ENCODE assay signal across 8 cellular contexts in the genomic region with DNA sequence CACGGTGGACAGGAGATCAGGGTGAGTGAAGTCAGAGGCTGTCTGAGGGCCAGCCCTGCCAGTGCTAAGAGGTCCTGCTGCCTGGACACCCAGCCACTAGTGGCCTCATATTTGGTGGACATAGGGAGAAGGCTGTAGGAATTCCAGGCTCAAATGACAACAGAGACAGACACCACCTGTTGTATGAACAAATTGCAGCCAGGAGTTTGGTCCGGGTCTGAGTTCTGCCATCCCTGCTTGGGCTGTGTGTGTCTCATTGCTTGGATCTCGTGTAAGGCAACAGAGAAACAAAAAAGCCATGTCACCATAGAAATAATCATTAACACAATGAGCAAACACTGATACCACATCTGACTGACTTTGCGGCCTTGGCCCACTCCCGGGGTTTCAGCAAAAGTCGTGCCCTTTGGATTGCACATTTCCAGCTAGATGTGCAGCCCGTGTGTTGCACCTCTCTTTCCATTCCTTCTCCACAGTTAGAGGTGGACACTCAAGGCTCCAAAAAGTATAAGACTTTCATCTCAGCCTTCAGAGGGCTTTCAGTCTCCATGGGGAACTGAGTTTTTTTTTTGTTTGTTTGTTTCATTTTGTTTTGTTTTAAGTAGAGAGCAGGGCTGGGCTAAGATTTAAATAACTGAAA.
DNase-seq lines count a peak whose midpoint lies in the region; ATAC-seq and TF ChIP-seq lines count a peak whose summit lies in the region.
"Not testable (repeated sequence)": the region's sequence is repeated elsewhere in the genome, so short reads cannot be mapped to it uniquely, and the experiment has no call there.

No MANE protein-coding gene starts in this region.

- H3K27me3 ChIP-seq in right lobe of liver, result not testable (repeated sequence)

- TF ChIP-seq POLR2A in right lobe of liver (IDR thresholded peaks at IDR 0.05), result peak; percentile 68

- peaks cover 0 to 22% (median 9%) of the 10 kb centered on the region in 4 donors for H3K4me1 ChIP-seq in right lobe of liver

- not testable (repeated sequence) for TF ChIP-seq CTCF in Calu3 (IDR thresholded peaks at IDR 0.05; ENCODE audit: unreplicated experiment); WTC11 (IDR thresholded peaks at IDR 0.05); right lobe of liver (IDR thresholded peaks at IDR 0.05); progenitor cell of endocrine pancreas (IDR thresholded peaks at IDR 0.05; ENCODE audit: unreplicated experiment); type B pancreatic cell (conservative IDR thresholded peaks at IDR 0.05)

- not testable (repeated sequence) for H3K36me3 Mint-ChIP-seq in Calu3 (ENCODE audit: insufficient read depth, unreplicated experiment); WTC11; progenitor cell of endocrine pancreas (ENCODE audit: insufficient read depth); type B pancreatic cell

- not testable (repeated sequence) for H3K9me3 Mint-ChIP-seq in Calu3 (ENCODE audit: low read depth, unreplicated experiment); WTC11; progenitor cell of endocrine pancreas (ENCODE audit: low read depth); type B pancreatic cell

- peaks cover 39% of the 10 kb centered on the region for H3K4me1 Mint-ChIP-seq in Calu3 (ENCODE audit: low read depth, unreplicated experiment)
- H3K4me1 Mint-ChIP-seq in WTC11; type B pancreatic cell (ENCODE audit: unreplicated experiment): not testable (repeated sequence)
- peaks cover 17% of the 10 kb centered on the region for H3K4me1 Mint-ChIP-seq in progenitor cell of endocrine pancreas (ENCODE audit: low read depth)

- DNase-seq in Calu3, result peak; percentile 55
- not testable (repeated sequence) for DNase-seq in WTC11 (ENCODE audit: low spot score); Right ventricle myocardium inferior (ENCODE audit: missing footprints); left ventricle myocardium superior; progenitor cell of endocrine pancreas (ENCODE audit: low spot score, unreplicated experiment); type B pancreatic cell (ENCODE audit: extremely low spot score, unreplicated experiment)
- DNase-seq in kidney tubule cell (ENCODE audit: low spot score), result peak; percentile 65
- DNase-seq in right lobe of liver, result peak; percentile 72 to 86 (median 84)

- POLR2A ChIA-PET in WTC11 (lab: Charles Lee), result not testable (repeated sequence)

- peak overlapping the region; percentile 39 for H3K4me3 Mint-ChIP-seq in Calu3 (ENCODE audit: low read depth, unreplicated experiment)
- H3K4me3 Mint-ChIP-seq in WTC11; progenitor cell of endocrine pancreas (ENCODE audit: low read depth); type B pancreatic cell: not testable (repeated sequence)

- intact Hi-C loops in Calu3 (cut with micrococcal nuclease; ENCODE audit: unreplicated experiment); Right ventricle myocardium inferior (cut with DNase I); left ventricle myocardium superior (cut with micrococcal nuclease); right lobe of liver (cut with DNase I): not testable (repeated sequence)

- H3K27ac Mint-ChIP-seq in Calu3 (ENCODE audit: unreplicated experiment) (peak overlapping the region; percentile 78), progenitor cell of endocrine pancreas (peak overlapping the region; percentile 93), type B pancreatic cell (peak overlapping the region; percentile 4)
- not testable (repeated sequence) for H3K27ac Mint-ChIP-seq in WTC11

- H3K9me3 ChIP-seq in right lobe of liver, result not testable (repeated sequence)

- not testable (repeated sequence) for H3K36me3 ChIP-seq in right lobe of liver

- H3K27ac ChIP-seq in right lobe of liver, result peak overlapping the region; percentile 87 to 96 (median 89)

- WGBS in right lobe of liver (ENCODE audit: insufficient coverage, low coverage, low lambda C conversion rate, missing lambda C conversion rate), result 36% methylated on average over 6 of the region's 7 CpGs

- peak overlapping the region in 1 of 3 donors; percentile 2 for H3K4me3 ChIP-seq in right lobe of liver

- CTCF ChIA-PET in Calu3 (lab: Charles Lee); WTC11 (lab: Charles Lee): not testable (repeated sequence)

- not testable (repeated sequence) for BruUV-seq in Calu3 (replicated peaks; lab: Mats Ljungman, UMichigan)

- H3K27me3 Mint-ChIP-seq in Calu3 (ENCODE audit: unreplicated experiment); progenitor cell of endocrine pancreas: not testable (repeated sequence)
- H3K27me3 Mint-ChIP-seq in WTC11 (ENCODE audit: low read depth) (peaks cover 17% of the 10 kb centered on the region), type B pancreatic cell (peaks cover 34% of the 10 kb centered on the region)

- not testable (repeated sequence) for ATAC-seq in WTC11
- ATAC-seq in Right ventricle myocardium inferior (peak; percentile 36), left ventricle myocardium superior (peak; percentile 65), right lobe of liver (peak; percentile 85 to 93 (median 89))

TF ChIP-seq in WTC11, 78 proteins besides CTCF, POLR2A, EP300 and RAD21:
- peak; percentile 88 for TF ChIP-seq GABPB1 (CRISPR knock-in tag; IDR thresholded peaks at IDR 0.05)
